8 cellular contexts compared by ENCODE assay signal in genomic region chr19:1130801-1131717, GRCh38. TPM values are rescaled to one million over a fixed set of nuclear protein-coding genes. Genes with fewer than 3 reads are reported as not detected.
DNase-seq lines count a peak whose midpoint lies in the region; ATAC-seq, FAIRE-seq and TF ChIP-seq lines count a peak whose summit lies in the region.

No MANE protein-coding gene starts in this region.

- H3K27me3 ChIP-seq in GM23248 (replicated peaks; ENCODE audit: insufficient read depth), result no peaks in the 10 kb centered on the region
- no peaks in the 10 kb centered on the region for H3K27me3 ChIP-seq in fibroblast of lung (ENCODE audit: control insufficient read depth, insufficient read depth, low read length)

- H3K9me2 ChIP-seq in GM23248 (ENCODE audit: insufficient read depth), result no peaks in the 10 kb centered on the region

- H3K9ac ChIP-seq in GM23248, result peak overlapping the region; percentile 96
- peak overlapping the region; percentile 98 for H3K9ac ChIP-seq in fibroblast of lung (ENCODE audit: insufficient read depth, low read length)

- DNase-seq in GM23248, result peak; percentile 55
- peak; percentile 69 for DNase-seq in activated CD8-positive, alpha-beta memory T cell treated with anti-CD3 and anti-CD28 coated beads, Interleukin-2, amount 50 U/mL, for 48 hours
- DNase-seq in fibroblast of lung (ENCODE audit: low read depth in 2 of 2), result no peak
- DNase-seq in skeletal muscle cell (ENCODE audit: low read depth), result no peak
- DNase-seq in HTR-8/SVneo (ENCODE audit: insufficient read length, low spot score), result no peak
- DNase-seq in DMS114 treated with DMSO at 0.1 percent for 48 hours (lab: John Stamatoyannopoulos, UW; ENCODE audit: unreplicated experiment), result no peak
- no peak for DNase-seq in nucleus accumbens (lab: John Stamatoyannopoulos, UW)

- no peak for FAIRE-seq in HTR-8/SVneo (lab: Jason Lieb, UNC)

- peaks cover 96% of the 10 kb centered on the region for H3K79me2 ChIP-seq in GM23248 (ENCODE audit: insufficient read depth)
- peaks cover 74% of the 10 kb centered on the region for H3K79me2 ChIP-seq in fibroblast of lung (ENCODE audit: control insufficient read depth, insufficient read depth, low read length)

- TF ChIP-seq CTCF in fibroblast of lung (conservative IDR thresholded peaks at IDR 0.05 in 1 of 2, IDR thresholded peaks at IDR 0.05 in 1 of 2; ENCODE audit: low read depth in 1 of 2, low read length in 2 of 2), result no peak

- 9 to 11% methylated on average over 21 to 22 of the region's 22 CpGs for WGBS in GM23248 (ENCODE audit: low coverage in 1 of 2, low lambda C conversion rate in 2 of 2, missing lambda C conversion rate in 2 of 2), 2 experiments

- H3K4me3 ChIP-seq in GM23248 (peak overlapping the region; percentile 84), fibroblast of lung (replicated peaks in 1 of 4; ENCODE audit: control extremely low read depth in 1 of 4, insufficient read depth in 1 of 4, low read depth in 3 of 4, low read length in 4 of 4) (peak overlapping the region; percentile 57 to 87 (median 77)), skeletal muscle cell (ENCODE audit: low read depth, low read length) (peak overlapping the region; percentile 72)

- 0 out of 2 replicates have a peak, but pooled peaks cover 1% of the 10 kb centered on the region for H3K36me3 ChIP-seq in GM23248 (ENCODE audit: low read depth)
- H3K36me3 ChIP-seq in fibroblast of lung (ENCODE audit: control insufficient read depth, insufficient read depth, low read length), result peaks cover 26% of the 10 kb centered on the region

- ATAC-seq in GM18873 (IDR thresholded peaks at IDR 0.05; ENCODE audit: low FRiP score, unreplicated experiment), result no peak

- peaks cover 19% of the 10 kb centered on the region; the same call in 1 of the 2 replicates for H3K4me1 ChIP-seq in GM23248 (ENCODE audit: insufficient read depth)
- peaks cover 4% of the 10 kb centered on the region for H3K4me1 ChIP-seq in fibroblast of lung (ENCODE audit: control insufficient read depth, extremely low read depth, insufficient read depth, low read length)

- in situ Hi-C loops in GM23248 (cut with MboI), result no loop called here

- H2AFZ ChIP-seq in GM23248 (no peak overlapping the region), fibroblast of lung (ENCODE audit: low read length) (no peak overlapping the region)

- H3K27ac ChIP-seq in GM23248 (peak overlapping the region; percentile 95), fibroblast of lung (ENCODE audit: insufficient read depth, low read length) (peak overlapping the region; percentile 98)

- H4K20me1 ChIP-seq in GM23248 (ENCODE audit: insufficient read depth) (no peaks in the 10 kb centered on the region), fibroblast of lung (ENCODE audit: control insufficient read depth, extremely low read depth, insufficient read depth, low read length) (no peaks in the 10 kb centered on the region)

- H3K4me2 ChIP-seq in GM23248 (ENCODE audit: unreplicated experiment), result peak overlapping the region; percentile 77
- peak overlapping the region; percentile 85 for H3K4me2 ChIP-seq in fibroblast of lung (ENCODE audit: extremely low read depth, insufficient read depth, low read length)

- peaks cover 8% of the 10 kb centered on the region; the same call in 1 of the 2 replicates for H3F3A ChIP-seq in GM23248 (ENCODE audit: insufficient read depth)

- no peaks in the 10 kb centered on the region for H3K9me3 ChIP-seq in GM23248 (ENCODE audit: low read depth)
- H3K9me3 ChIP-seq in fibroblast of lung (ENCODE audit: control insufficient read depth, insufficient read depth, low read depth, low read length), result no peaks in the 10 kb centered on the region

RNA-seq across cellular contexts. Expression of gene GPX4, which starts 27.3 kb away (rescaled TPM):
- total RNA-seq in GM23248 (2014; rRNA removed; shearing (Covaris generic)), result 298 and 323 TPM in 2 replicates
- polyA plus RNA-seq in GM23248 (2016; fragmentation: Nextera tagmentation; extraction: Ambion mirVana) (601 and 607 TPM in 2 replicates), fibroblast of lung (325 and 473 TPM in 2 replicates)
- 428 and 430 TPM in 2 replicates for total RNA-seq in fibroblast of lung
- 392 and 625 TPM in 2 replicates for polyA plus RNA-seq in fibroblast of lung (2012)
- polyA minus RNA-seq in fibroblast of lung (ENCODE audit: low replicate concordance), result 298 and 306 TPM in 2 replicates

RNA-seq across cellular contexts. Expression of gene POLR2E, which starts 35.9 kb away (rescaled TPM):
- 172 and 233 TPM in 2 replicates for total RNA-seq in GM23248 (2014; rRNA removed; shearing (Covaris generic))
- polyA plus RNA-seq in GM23248 (2016; fragmentation: Nextera tagmentation; extraction: Ambion mirVana) (336 and 347 TPM in 2 replicates), fibroblast of lung (130 and 214 TPM in 2 replicates)
- total RNA-seq in fibroblast of lung, result 55.2 and 55.5 TPM in 2 replicates
- 267 and 396 TPM in 2 replicates for polyA plus RNA-seq in fibroblast of lung (2012)
- polyA minus RNA-seq in fibroblast of lung (ENCODE audit: low replicate concordance), result 169 and 202 TPM in 2 replicates

RNA-seq across cellular contexts. Expression of gene SBNO2, which starts 43.0 kb away (rescaled TPM):
- 64.5 and 70.4 TPM in 2 replicates for total RNA-seq in GM23248 (2014; rRNA removed; shearing (Covaris generic))
- 7.5 and 11.9 TPM in 2 replicates for polyA plus RNA-seq in GM23248 (2016; fragmentation: Nextera tagmentation; extraction: Ambion mirVana)
- total RNA-seq in fibroblast of lung, result 49.6 and 55.8 TPM in 2 replicates
- polyA plus RNA-seq in fibroblast of lung, result 12.6 and 14.3 TPM in 2 replicates
- polyA plus RNA-seq in fibroblast of lung (2012), result 33.0 and 34.3 TPM in 2 replicates
- 72.0 and 92.9 TPM in 2 replicates for polyA minus RNA-seq in fibroblast of lung (ENCODE audit: low replicate concordance)

Comparison
In these comparisons a context has a peak if more than half of its experiments do, and no peak if none do; other contexts are left out.
1. DNase-seq: peak in GM23248 (single experiment) and activated CD8-positive, alpha-beta memory T cell treated with anti-CD3 and anti-CD28 coated beads, Interleukin-2, amount 50 U/mL, for 48 hours (single experiment); none in fibroblast of lung (0 of 2), skeletal muscle cell (single experiment), HTR-8/SVneo (single experiment), DMS114 treated with DMSO at 0.1 percent for 48 hours (single experiment) and nucleus accumbens (0 of 56).
2. Peak in every context shown above with its lines, with median percentiles within 50 percentile points of each other: H3K4me3 ChIP-seq.